8 cellular contexts compared by ENCODE assay signal in genomic region chr2:151862688-151863087, GRCh38. TPM values are rescaled to one million over a fixed set of nuclear protein-coding genes. Genes with fewer than 3 reads are reported as not detected.
A peak's percentile ranks its signal among the peaks of the same experiment; 100 is the strongest.
DNase-seq lines count a peak whose midpoint lies in the region; ATAC-seq and FAIRE-seq lines count a peak whose summit lies in the region.

No MANE protein-coding gene starts in this region.

- ATAC-seq in GM18861 (IDR thresholded peaks at IDR 0.05; ENCODE audit: unreplicated experiment): peak; percentile 99
- ATAC-seq in GM21528 (IDR thresholded peaks at IDR 0.05; ENCODE audit: low FRiP score, unreplicated experiment): peak; percentile 100
- ATAC-seq in HG03159 (IDR thresholded peaks at IDR 0.05; ENCODE audit: unreplicated experiment): peak; percentile 100
- ATAC-seq in esophagus mucosa: peak; percentile 57

- DNase-seq in foreskin melanocyte (no peak), urothelium cell line (ENCODE audit: low spot score) (no peak), SK-N-DZ (ENCODE audit: low spot score) (no peak), dedifferentiated amniotic fluid mesenchymal stem cell (ENCODE audit: extremely low spot score) (no peak)

- no peak for FAIRE-seq in urothelium cell line (lab: Jason Lieb, UNC)

RNA-seq across cellular contexts. Expression of gene ARL5A, which starts 34.5 kb away (rescaled TPM):
- total RNA-seq in esophagus mucosa: 55.7 TPM
- 24.0 and 41.4 TPM in 2 replicates for polyA plus RNA-seq in SK-N-DZ (2014; cell fraction: cytosol; rRNA removed)
- 15.7 and 19.0 TPM in 2 replicates for polyA plus RNA-seq in SK-N-DZ (2014; cell fraction: nucleus; rRNA removed)
